In genomic region chr5:110757118-110757729, GRCh38 we compare ENCODE assay signal across 2 cellular contexts.
A peak's percentile ranks its signal among the peaks of the same experiment; 100 is the strongest.
TF ChIP-seq lines count a peak whose summit lies in the region.

No MANE protein-coding gene starts in this region.

TF ChIP-seq in H1, 55 proteins besides CTCF, POLR2A, EP300 and RAD21:
- TF ChIP-seq KDM4A (IDR thresholded peaks at IDR 0.05; ENCODE audit: low read depth, low read length, severe bottlenecking) (no peak), ATF3 (IDR thresholded peaks at IDR 0.05; ENCODE audit: insufficient read depth, low read depth, low read length) (no peak), CHD1 (IDR thresholded peaks at IDR 0.05; ENCODE audit: low read depth, low read length) (no peak), SRF (IDR thresholded peaks at IDR 0.05; ENCODE audit: low read depth, low read length) (no peak), CTBP2 (IDR thresholded peaks at IDR 0.05; ENCODE audit: borderline replicate concordance, insufficient read depth, insufficient read length, low read length) (no peak), MAX (IDR thresholded peaks at IDR 0.05) (no peak), CHD2 (IDR thresholded peaks at IDR 0.05; ENCODE audit: low read length) (no peak), SP2 (IDR thresholded peaks at IDR 0.05; ENCODE audit: low read length) (no peak), HDAC6 (IDR thresholded peaks at IDR 0.05; ENCODE audit: low read depth, low read length) (no peak), TEAD4 (IDR thresholded peaks at IDR 0.05; ENCODE audit: low read depth, low read length) (no peak), CBX8 (IDR thresholded peaks at IDR 0.05; ENCODE audit: borderline replicate concordance, low read depth, low read length) (no peak), JUND (IDR thresholded peaks at IDR 0.05; ENCODE audit: low read length) (no peak), CHD7 (IDR thresholded peaks at IDR 0.05; ENCODE audit: insufficient replicate concordance, low read length) (no peak), ASH2L (IDR thresholded peaks at IDR 0.05; ENCODE audit: low read length) (no peak), PHF8 (conservative IDR thresholded peaks at IDR 0.05; ENCODE audit: low read depth, low read length) (no peak), SIN3A (conservative IDR thresholded peaks at IDR 0.05 in 1 of 2, IDR thresholded peaks at IDR 0.05 in 1 of 2; ENCODE audit: low read depth in 1 of 2, low read length in 2 of 2) (no peak)
TF ChIP-seq in H1: peak in this region for 0.

TF ChIP-seq in neural cell, 6 proteins besides CTCF, POLR2A, EP300 and RAD21:
- no peak for TF ChIP-seq POLR2AphosphoS5 (IDR thresholded peaks at IDR 0.05)
- TF ChIP-seq SMC3 (conservative IDR thresholded peaks at IDR 0.05; ENCODE audit: poor library complexity): peak; percentile 87
